15 cellular contexts compared by ENCODE assay signal in the genomic region with DNA sequence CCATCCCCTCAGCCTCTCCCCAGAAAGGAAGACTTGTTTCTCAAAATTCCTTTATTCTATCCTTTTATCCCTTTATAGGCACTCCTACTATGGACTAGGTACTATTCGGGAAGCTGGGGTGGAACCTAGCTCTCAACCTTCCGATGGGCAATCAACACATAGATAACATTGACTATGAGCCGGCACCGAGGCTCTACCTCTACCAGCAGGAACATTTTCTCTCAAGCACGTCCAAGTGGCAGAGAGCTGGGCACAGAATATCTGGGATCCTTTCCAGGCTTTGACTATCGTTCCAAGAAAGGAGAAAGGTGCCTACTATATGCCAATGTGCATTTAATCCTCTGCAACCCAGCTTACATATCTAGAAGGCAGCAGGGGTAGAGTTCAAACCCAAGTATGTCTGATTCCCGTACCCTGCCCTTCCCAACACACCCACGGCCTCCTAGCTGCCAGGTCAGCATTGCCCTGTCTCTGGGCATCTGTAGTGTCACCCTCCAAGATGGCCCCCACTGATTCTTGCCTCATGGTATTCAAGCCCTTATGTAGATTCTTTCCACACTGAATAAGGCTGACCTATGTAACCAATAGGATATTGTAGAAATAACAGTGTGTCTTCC.
"Had no signal": no experiment of that assay in that cellular context is flagged by ENCODE, and none has a peak within 500 bp of the region (broad histone marks: within the 10 kb centered on the region; RNA-seq: fewer than 3 reads in every experiment).

No MANE protein-coding gene starts in this region.

- H3K4me3 Mint-ChIP-seq: activated CD4-positive, alpha-beta T cell treated with anti-CD3 and anti-CD28 coated beads, Interleukin-2, amount 10 ng/mL, durations not matched to agents 7 days and 5 days; activated T-helper 17 cell treated with anti-CD3 and anti-CD28 coated beads, Interleukin-2, amount 50 U/mL, for 72 hours; dendritic cell treated with granulocyte-macrophage colony-stimulating factor and Interleukin-4, amounts not matched to agents 40 ng/mL and 50 ng/mL, for 4 days; effector memory CD8-positive, alpha-beta T cell; memory B cell; stimulated activated memory B cell treated with anti-CD40 and anti-IgM and Interleukin-4, amounts not matched to agents 10 μg/mL and 1 μg/mL and 100 μg/mL, for 72 hours had no signal

- H3K27ac Mint-ChIP-seq: activated CD4-positive, alpha-beta T cell treated with anti-CD3 and anti-CD28 coated beads, Interleukin-2, amount 10 ng/mL, durations not matched to agents 7 days and 5 days; activated T-helper 17 cell treated with anti-CD3 and anti-CD28 coated beads, Interleukin-2, amount 50 U/mL, for 72 hours; dendritic cell treated with granulocyte-macrophage colony-stimulating factor and Interleukin-4, amounts not matched to agents 40 ng/mL and 50 ng/mL, for 4 days; effector memory CD8-positive, alpha-beta T cell; memory B cell; stimulated activated memory B cell treated with anti-CD40 and anti-IgM and Interleukin-4, amounts not matched to agents 10 μg/mL and 1 μg/mL and 100 μg/mL, for 72 hours had no signal

- H3K27ac ChIP-seq: epithelial cell of prostate had no signal

- H3K4me3 ChIP-seq: smooth muscle cell, testis had no signal

- H3K4me1 Mint-ChIP-seq: activated CD4-positive, alpha-beta T cell treated with anti-CD3 and anti-CD28 coated beads, Interleukin-2, amount 10 ng/mL, durations not matched to agents 7 days and 5 days; activated T-helper 17 cell treated with anti-CD3 and anti-CD28 coated beads, Interleukin-2, amount 50 U/mL, for 72 hours; memory B cell; stimulated activated memory B cell treated with anti-CD40 and anti-IgM and Interleukin-4, amounts not matched to agents 10 μg/mL and 1 μg/mL and 100 μg/mL, for 72 hours had no signal

- H3K36me3 Mint-ChIP-seq: memory B cell; stimulated activated memory B cell treated with anti-CD40 and anti-IgM and Interleukin-4, amounts not matched to agents 10 μg/mL and 1 μg/mL and 100 μg/mL, for 72 hours had no signal

- H3K9me3 Mint-ChIP-seq: activated T-helper 17 cell treated with anti-CD3 and anti-CD28 coated beads, Interleukin-2, amount 50 U/mL, for 72 hours; dendritic cell treated with granulocyte-macrophage colony-stimulating factor and Interleukin-4, amounts not matched to agents 40 ng/mL and 50 ng/mL, for 4 days had no signal

- DNase-seq: activated CD4-positive, alpha-beta T cell treated with anti-CD3 and anti-CD28 coated beads, Interleukin-2, amount 10 ng/mL, durations not matched to agents 7 days and 5 days; activated CD4-positive, CD25-positive, alpha-beta regulatory T cell; activated CD8-positive, alpha-beta memory T cell treated with anti-CD3 and anti-CD28 coated beads for 24 hours; activated naive CD4-positive, alpha-beta T cell treated with anti-CD3 and anti-CD28 coated beads, Interleukin-2, amount 50 U/mL, for 16 hours; effector memory CD8-positive, alpha-beta T cell; left colon; SIG-M5; T-helper 2 cell; testis had no signal

- H3K9me3 ChIP-seq: testis had no signal

- H3K27me3 ChIP-seq: testis had no signal

- ATAC-seq: activated T-helper 17 cell treated with anti-CD3 and anti-CD28 coated beads, Interleukin-2, amount 50 U/mL, for 72 hours; effector memory CD8-positive, alpha-beta T cell; left colon; stimulated activated memory B cell treated with anti-CD40 and anti-IgM and Interleukin-4, amounts not matched to agents 10 μg/mL and 1 μg/mL and 100 μg/mL, for 72 hours had no signal
